Comparison of ENCODE assay signal across 3 cellular contexts in the genomic region with DNA sequence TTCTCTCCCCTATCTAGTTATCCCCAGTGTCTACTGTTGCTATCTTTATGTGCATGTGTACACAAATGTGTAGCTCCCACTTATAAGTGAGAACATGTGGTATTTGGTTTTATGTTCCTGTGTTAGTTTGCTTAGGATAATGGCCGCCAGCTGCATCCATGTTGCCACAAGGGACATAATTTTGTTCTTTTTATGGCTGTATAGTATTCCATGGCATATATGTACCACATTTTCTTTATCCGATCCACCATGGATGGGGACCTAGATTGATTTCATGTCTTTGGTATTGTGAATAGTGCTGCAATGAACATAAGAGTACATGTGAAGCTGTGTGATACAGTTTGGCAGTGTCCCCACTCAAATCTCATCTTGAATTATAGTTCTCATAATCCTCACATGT.
"Had no signal": no experiment of that assay in that cellular context is flagged by ENCODE, and none has a peak within 500 bp of the region (broad histone marks: within the 10 kb centered on the region; RNA-seq: fewer than 3 reads in every experiment).

No MANE protein-coding gene starts in this region.

- ATAC-seq: GM12878 had no signal

- H3K4me3 ChIP-seq: GM12878 had no signal

- DNase-seq: GDM1, GF-D8 had no signal
